ENCODE assay signal across 20 cellular contexts in the genomic region with DNA sequence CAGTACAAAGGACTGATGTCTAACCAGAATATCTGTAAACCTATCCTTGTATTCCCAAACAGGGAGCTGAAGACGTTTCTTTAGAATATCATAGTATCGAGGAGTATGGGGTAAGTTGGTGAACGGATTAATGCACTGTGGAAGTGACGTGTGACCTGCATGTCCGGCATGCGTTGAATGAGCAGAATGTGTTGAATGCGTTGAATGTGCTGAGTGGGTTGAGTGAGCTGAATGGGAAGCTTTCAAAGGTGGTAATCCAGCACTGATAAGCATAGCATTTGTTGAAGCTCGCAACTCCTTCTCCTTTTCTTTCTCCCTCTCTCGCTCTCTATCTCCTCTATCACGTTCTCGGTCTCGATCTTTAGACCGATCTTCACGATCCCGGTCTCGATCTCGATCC.
"Had no signal": no experiment of that assay in that cellular context is flagged by ENCODE, and none has a peak within 500 bp of the region (broad histone marks: within the 10 kb centered on the region; RNA-seq: fewer than 3 reads in every experiment).

No MANE protein-coding gene starts in this region.

- H3K4me3 Mint-ChIP-seq: activated T-helper 1 cell treated with anti-CD3 and anti-CD28 coated beads, Interleukin-12 subunit alpha, Interleukin-12 subunit beta, Interleukin-2, Interleukin-4 antibody, amounts not matched to agents 30 ng/mL and 10 ng/mL and 1 ng/mL, durations not matched to agents 14 hours and 24 hours and 36 hours; central memory CD8-positive, alpha-beta T cell; natural killer cell had no signal

- H3K9me3 ChIP-seq: colonic mucosa, heart right ventricle, neutrophil, pancreas had no signal

- H3K9me3 Mint-ChIP-seq: activated T-helper 1 cell treated with anti-CD3 and anti-CD28 coated beads, Interleukin-12 subunit alpha, Interleukin-12 subunit beta, Interleukin-2, Interleukin-4 antibody, amounts not matched to agents 30 ng/mL and 10 ng/mL and 1 ng/mL, durations not matched to agents 14 hours and 24 hours and 36 hours; central memory CD8-positive, alpha-beta T cell; natural killer cell had no signal

- H3K27me3 ChIP-seq: brain microvascular endothelial cell, colonic mucosa, heart right ventricle, neutrophil, pancreas had no signal

- H3K27me3 Mint-ChIP-seq: central memory CD8-positive, alpha-beta T cell had no signal

- ATAC-seq: heart right ventricle, natural killer cell, pancreas, sciatic nerve had no signal

- H3K4me2 ChIP-seq: smooth muscle cell had no signal

- H3K27ac Mint-ChIP-seq: activated T-helper 1 cell treated with anti-CD3 and anti-CD28 coated beads, Interleukin-12 subunit alpha, Interleukin-12 subunit beta, Interleukin-2, Interleukin-4 antibody, amounts not matched to agents 30 ng/mL and 10 ng/mL and 1 ng/mL, durations not matched to agents 14 hours and 24 hours and 36 hours had no signal

- H3K27ac ChIP-seq: brain microvascular endothelial cell, colonic mucosa, heart right ventricle, neutrophil, pancreas, VCaP had no signal

- DNase-seq: activated CD4-positive, alpha-beta T cell treated with anti-CD3 and anti-CD28 coated beads for 1 hour; activated CD4-positive, alpha-beta T cell treated with anti-CD3 and anti-CD28 coated beads, Interleukin-2, amount 50 U/mL, for 4 hours; activated gamma-delta T cell treated with Interleukin-2 at 50 U/mL for 16 hours; anterior cingulate cortex; brain microvascular endothelial cell; colonic mucosa; erythroblast; heart right ventricle; mesenchymal stem cell; natural killer cell; pancreas; stimulated activated CD4-positive, alpha-beta T cell treated with anti-CD3 and anti-CD28 coated beads, Interleukin-4, amount 100 ng/mL, for 1 hour; SW 1271; T-helper 2 cell had no signal

- H3K4me3 ChIP-seq: colonic mucosa, heart right ventricle, pancreas, smooth muscle cell had no signal
